Comparison of ENCODE assay signal across 36 cellular contexts in genomic region chr4:158604369-158604768, GRCh38.
"Had no signal": no experiment of that assay in that cellular context is flagged by ENCODE, and none has a peak within 500 bp of the region (broad histone marks: within the 10 kb centered on the region; RNA-seq: fewer than 3 reads in every experiment).

No MANE protein-coding gene starts in this region.

- H3K4me1 ChIP-seq: adrenal gland, body of pancreas had no signal

- FAIRE-seq: astrocyte, bronchial epithelial cell, TTC549 had no signal

- H3K9me3 ChIP-seq: adrenal gland, body of pancreas had no signal

- ATAC-seq: activated CD8-positive, alpha-beta T cell treated with anti-CD3 and anti-CD28 coated beads for 36 hours; activated naive CD4-positive, alpha-beta T cell treated with anti-CD3 and anti-CD28 coated beads, Interleukin-2, amount 50 U/mL, for 72 hours; activated T-cell treated with anti-CD3 and anti-CD28 coated beads, Interleukin-2, amount 50 U/mL, for 4 hours; activated T-cell treated with anti-CD3 and anti-CD28 coated beads, Interleukin-2, amount 50 U/mL, for 72 hours; activated T-helper 17 cell treated with anti-CD3 and anti-CD28 coated beads, Interleukin-2, amount 50 U/mL, for 72 hours; body of pancreas had no signal

- H3K36me3 ChIP-seq: adrenal gland, brain microvascular endothelial cell, cardiac muscle cell had no signal

- DNase-seq: activated B cell treated with CpG ODN at 0.5 μM for 24 hours; activated CD4-positive, alpha-beta memory T cell treated with anti-CD3 and anti-CD28 coated beads for 36 hours; activated CD4-positive, alpha-beta T cell treated with anti-CD3 and anti-CD28 coated beads for 4 hours; activated CD4-positive, alpha-beta T cell treated with anti-CD3 and anti-CD28 coated beads, Interleukin-2, amount 10 ng/mL, durations not matched to agents 24 days and 14 days; activated CD4-positive, alpha-beta T cell treated with anti-CD3 and anti-CD28 coated beads, Interleukin-2, amount 50 U/mL, for 1 hour; activated CD4-positive, alpha-beta T cell treated with anti-CD3 and anti-CD28 coated beads, Interleukin-2, amount 50 U/mL, for 4 hours; activated CD4-positive, CD25-positive, alpha-beta regulatory T cell treated with anti-CD3 and anti-CD28 coated beads, Interleukin-2, amount 50 U/mL, for 72 hours; activated CD8-positive, alpha-beta memory T cell treated with anti-CD3 and anti-CD28 coated beads, Interleukin-2, amount 50 U/mL, for 4 hours; activated CD8-positive, alpha-beta T cell treated with anti-CD3 and anti-CD28 coated beads for 36 hours; activated effector memory CD4-positive, alpha-beta T cell treated with anti-CD3 and anti-CD28 coated beads, Interleukin-2, amount 50 U/mL, for 16 hours; activated gamma-delta T cell treated with Interleukin-2 at 50 U/mL for 16 hours; activated naive CD4-positive, alpha-beta T cell; activated naive CD4-positive, alpha-beta T cell treated with anti-CD3 and anti-CD28 coated beads for 36 hours; activated naive CD4-positive, alpha-beta T cell treated with anti-CD3 and anti-CD28 coated beads, Interleukin-2, amount 50 U/mL, for 16 hours; activated naive CD8-positive, alpha-beta T cell treated with anti-CD3 and anti-CD28 coated beads for 36 hours; activated T-cell treated with anti-CD3 and anti-CD28 coated beads for 4 hours; activated T-cell treated with anti-CD3 and anti-CD28 coated beads, Interleukin-2, amount 50 U/mL, for 1 hour; activated T-cell treated with anti-CD3 and anti-CD28 coated beads, Interleukin-2, amount 50 U/mL, for 4 hours; activated T-cell treated with anti-CD3 and anti-CD28 coated beads, Interleukin-2, amount 50 U/mL, for 72 hours; adrenal gland; amniotic stem cell; aorta; body of pancreas; brain microvascular endothelial cell; caudate nucleus; cerebellar nuclear complex; T-helper 1 cell; T-helper 2 cell; T-helper 9 cell had no signal

- H3K27me3 ChIP-seq: adrenal gland, body of pancreas, brain microvascular endothelial cell, cardiac muscle cell had no signal

- H3K4me3 ChIP-seq: adrenal gland, body of pancreas, cardiac muscle cell had no signal

- H3K27ac ChIP-seq: adrenal gland, body of pancreas, brain microvascular endothelial cell, cardiac muscle cell, VCaP had no signal
